ENCODE assay signal across 13 cellular contexts in the genomic region with DNA sequence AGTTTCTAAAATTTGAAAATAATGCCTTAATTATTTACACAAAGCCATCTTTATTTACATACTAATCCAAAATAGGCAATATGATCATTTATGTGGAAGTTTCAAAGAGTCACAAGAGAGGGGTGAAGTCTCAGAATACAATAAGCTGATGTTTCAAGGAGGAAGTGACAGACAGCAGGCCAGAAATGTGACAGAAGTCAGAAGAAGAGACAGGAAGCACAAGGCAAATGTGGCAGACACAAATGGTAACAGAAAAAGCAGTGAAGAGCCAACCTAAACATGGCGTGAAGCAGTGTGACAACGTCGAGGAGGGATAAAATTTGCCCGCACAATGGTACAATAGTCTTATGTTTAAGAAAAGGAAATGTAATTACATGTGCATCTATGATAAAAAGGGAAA. TPM values are rescaled to one million over a fixed set of nuclear protein-coding genes. Genes with fewer than 3 reads are reported as not detected.
DNase-seq lines count a peak whose midpoint lies in the region; ATAC-seq and TF ChIP-seq lines count a peak whose summit lies in the region.
"Had no signal": no experiment of that assay in that cellular context is flagged by ENCODE, and none has a peak within 500 bp of the region (broad histone marks: within the 10 kb centered on the region; RNA-seq: fewer than 3 reads in every experiment).

No MANE protein-coding gene starts in this region.

- in situ Hi-C loops in GM13976 (cut with MboI; ENCODE audit: low sequenced_read_pairs, unreplicated experiment), result no loop called here

- H3F3A ChIP-seq in DOHH2 (ENCODE audit: control insufficient read depth, insufficient read depth), result no peaks in the 10 kb centered on the region

- no peak overlapping the region for H3K4me3 Mint-ChIP-seq in T-helper 2 cell treated with Interferon-gamma antibody and Interleukin-4, amounts not matched to agents 5 μg/mL and 100 μg/mL, for 36 hours
- H3K4me3 Mint-ChIP-seq in activated naive CD4-positive, alpha-beta T cell treated with anti-CD3 and anti-CD28 coated beads, Interleukin-2, amount 10 ng/mL, durations not matched to agents 7 days and 5 days, result no peak overlapping the region
- H3K4me3 Mint-ChIP-seq: activated T-helper 17 cell treated with anti-CD3 and anti-CD28 coated beads, Interleukin-2, amount 50 U/mL, for 72 hours had no signal

- H3K27me3 Mint-ChIP-seq in T-helper 2 cell treated with Interferon-gamma antibody and Interleukin-4, amounts not matched to agents 5 μg/mL and 100 μg/mL, for 36 hours (ENCODE audit: low read depth), result no peaks in the 10 kb centered on the region
- H3K27me3 Mint-ChIP-seq in activated naive CD4-positive, alpha-beta T cell treated with anti-CD3 and anti-CD28 coated beads, Interleukin-2, amount 10 ng/mL, durations not matched to agents 7 days and 5 days, result no peaks in the 10 kb centered on the region
- H3K27me3 Mint-ChIP-seq: activated T-helper 17 cell treated with anti-CD3 and anti-CD28 coated beads, Interleukin-2, amount 50 U/mL, for 72 hours had no signal

- no peak for DNase-seq in T-helper 2 cell treated with Interferon-gamma antibody and Interleukin-4, amounts not matched to agents 5 μg/mL and 100 μg/mL, for 36 hours (ENCODE audit: low spot score)
- DNase-seq in NCI-H1436 (lab: John Stamatoyannopoulos, UW) (no peak), esophagus muscularis mucosa (ENCODE audit: extremely low spot score) (no peak), GM13976 (ENCODE audit: low spot score) (no peak)
- DNase-seq in activated naive CD4-positive, alpha-beta T cell treated with anti-CD3 and anti-CD28 coated beads, Interleukin-2, amount 10 ng/mL, durations not matched to agents 7 days and 5 days, result no peak
- DNase-seq: right lobe of liver; stimulated activated naive CD4-positive, alpha-beta T cell treated with Interleukin-2 at 50 U/mL for 16 hours had no signal

- peak overlapping the region; percentile 65 for H3K4me2 ChIP-seq in DOHH2 (ENCODE audit: low read length)

- H3K79me2 ChIP-seq in DOHH2 (ENCODE audit: control insufficient read depth, low read length), result no peaks in the 10 kb centered on the region

- intact Hi-C loops in esophagus muscularis mucosa (cut with DNase I), result no loop called here

- H3K27me3 ChIP-seq in DOHH2 (ENCODE audit: control insufficient read depth, low read length), result no peaks in the 10 kb centered on the region
- H3K27me3 ChIP-seq in esophagus muscularis mucosa, result no peaks in the 10 kb centered on the region
- H3K27me3 ChIP-seq: right lobe of liver had no signal

- H3K4me1 ChIP-seq in DOHH2 (ENCODE audit: control insufficient read depth, low read length), result peaks cover 32% of the 10 kb centered on the region
- H3K4me1 ChIP-seq in esophagus muscularis mucosa, result peaks cover 11 to 19% (median 13%) of the 10 kb centered on the region in 4 donors

- peak overlapping the region; percentile 34 for H3K27ac Mint-ChIP-seq in T-helper 2 cell treated with Interferon-gamma antibody and Interleukin-4, amounts not matched to agents 5 μg/mL and 100 μg/mL, for 36 hours
- no peak overlapping the region for H3K27ac Mint-ChIP-seq in activated naive CD4-positive, alpha-beta T cell treated with anti-CD3 and anti-CD28 coated beads, Interleukin-2, amount 10 ng/mL, durations not matched to agents 7 days and 5 days
- H3K27ac Mint-ChIP-seq: activated T-helper 17 cell treated with anti-CD3 and anti-CD28 coated beads, Interleukin-2, amount 50 U/mL, for 72 hours had no signal

- peaks cover 2% of the 10 kb centered on the region for H3K9me3 Mint-ChIP-seq in T-helper 2 cell treated with Interferon-gamma antibody and Interleukin-4, amounts not matched to agents 5 μg/mL and 100 μg/mL, for 36 hours
- H3K9me3 Mint-ChIP-seq in activated naive CD4-positive, alpha-beta T cell treated with anti-CD3 and anti-CD28 coated beads, Interleukin-2, amount 10 ng/mL, durations not matched to agents 7 days and 5 days, result peaks cover 4% of the 10 kb centered on the region
- H3K9me3 Mint-ChIP-seq: activated T-helper 17 cell treated with anti-CD3 and anti-CD28 coated beads, Interleukin-2, amount 50 U/mL, for 72 hours had no signal

- no peak for TF ChIP-seq CTCF in DOHH2 (IDR thresholded peaks at IDR 0.05; ENCODE audit: low read depth, low read length, poor library complexity, severe bottlenecking)
- TF ChIP-seq CTCF in esophagus muscularis mucosa (IDR thresholded peaks at IDR 0.05), result no peak
- no peak for TF ChIP-seq CTCF in GM13976 (IDR thresholded peaks at IDR 0.05; ENCODE audit: borderline replicate concordance, control extremely low read depth, extremely low read depth, insufficient read depth, missing control alignments)

- H3K4me1 Mint-ChIP-seq in T-helper 2 cell treated with Interferon-gamma antibody and Interleukin-4, amounts not matched to agents 5 μg/mL and 100 μg/mL, for 36 hours (ENCODE audit: low read depth), result peaks cover 6% of the 10 kb centered on the region
- H3K4me1 Mint-ChIP-seq in activated naive CD4-positive, alpha-beta T cell treated with anti-CD3 and anti-CD28 coated beads, Interleukin-2, amount 10 ng/mL, durations not matched to agents 7 days and 5 days, result peaks cover 4% of the 10 kb centered on the region
- H3K4me1 Mint-ChIP-seq: activated T-helper 17 cell treated with anti-CD3 and anti-CD28 coated beads, Interleukin-2, amount 50 U/mL, for 72 hours had no signal

- H3K4me3 ChIP-seq in DOHH2 (ENCODE audit: low read length) (peak overlapping the region; percentile 43; the same call in 1 of the 2 replicates), esophagus muscularis mucosa (no peak overlapping the region)
- H3K4me3 ChIP-seq: right lobe of liver, SK-N-MC had no signal

- H3K9me2 ChIP-seq in DOHH2 (replicated peaks; ENCODE audit: control insufficient read depth, low read length), result no peaks in the 10 kb centered on the region

- no peak for TF ChIP-seq POLR2A in esophagus muscularis mucosa (IDR thresholded peaks at IDR 0.05; ENCODE audit: low read depth)

- WGBS in esophagus muscularis mucosa, result 79% methylated on average over 4 of the region's 4 CpGs

- H3K36me3 ChIP-seq in DOHH2 (ENCODE audit: control insufficient read depth, low read length) (peaks cover 71% of the 10 kb centered on the region), esophagus muscularis mucosa (peaks cover 9 to 43% (median 22%) of the 10 kb centered on the region in 4 donors)

- no peaks in the 10 kb centered on the region for H4K20me1 ChIP-seq in DOHH2 (ENCODE audit: control insufficient read depth, insufficient read depth, low read depth, low read length)

- no peak for TF ChIP-seq EP300 in esophagus muscularis mucosa (IDR thresholded peaks at IDR 0.05)

- peak overlapping the region; percentile 51 for H3K27ac ChIP-seq in DOHH2 (ENCODE audit: low read depth, low read length)
- no peak overlapping the region for H3K27ac ChIP-seq in esophagus muscularis mucosa (replicated peaks in 1 of 4)
- H3K27ac ChIP-seq: C4-2B, right lobe of liver, SK-N-MC had no signal

- ATAC-seq in GM19328 (IDR thresholded peaks at IDR 0.05; ENCODE audit: unreplicated experiment) (peak; percentile 57), HG02943 (IDR thresholded peaks at IDR 0.05; ENCODE audit: low read depth, unreplicated experiment) (peak; percentile 82)

- H3K9me3 ChIP-seq in DOHH2 (ENCODE audit: control insufficient read depth, insufficient read depth, low read length) (no peaks in the 10 kb centered on the region), esophagus muscularis mucosa (no peaks in the 10 kb centered on the region)
- H3K9me3 ChIP-seq: right lobe of liver had no signal

- peaks cover 42% of the 10 kb centered on the region for H3K36me3 Mint-ChIP-seq in T-helper 2 cell treated with Interferon-gamma antibody and Interleukin-4, amounts not matched to agents 5 μg/mL and 100 μg/mL, for 36 hours (ENCODE audit: low read depth)
- peaks cover 41% of the 10 kb centered on the region for H3K36me3 Mint-ChIP-seq in activated naive CD4-positive, alpha-beta T cell treated with anti-CD3 and anti-CD28 coated beads, Interleukin-2, amount 10 ng/mL, durations not matched to agents 7 days and 5 days

- CTCF ChIA-PET in activated naive CD4-positive, alpha-beta T cell treated with anti-CD3 and anti-CD28 coated beads, Interleukin-2, amount 10 ng/mL, durations not matched to agents 7 days and 5 days (lab: Charles Lee), result no interaction called here

RNA-seq across cellular contexts. Expression of a gene that starts 59.8 kb away (rescaled TPM):
- 10 to 100 TPM; 14.2 to 35.3 (median 18.7) TPM for total RNA-seq in esophagus muscularis mucosa
